ENCODE assay signal across 8 cellular contexts in the genomic region with DNA sequence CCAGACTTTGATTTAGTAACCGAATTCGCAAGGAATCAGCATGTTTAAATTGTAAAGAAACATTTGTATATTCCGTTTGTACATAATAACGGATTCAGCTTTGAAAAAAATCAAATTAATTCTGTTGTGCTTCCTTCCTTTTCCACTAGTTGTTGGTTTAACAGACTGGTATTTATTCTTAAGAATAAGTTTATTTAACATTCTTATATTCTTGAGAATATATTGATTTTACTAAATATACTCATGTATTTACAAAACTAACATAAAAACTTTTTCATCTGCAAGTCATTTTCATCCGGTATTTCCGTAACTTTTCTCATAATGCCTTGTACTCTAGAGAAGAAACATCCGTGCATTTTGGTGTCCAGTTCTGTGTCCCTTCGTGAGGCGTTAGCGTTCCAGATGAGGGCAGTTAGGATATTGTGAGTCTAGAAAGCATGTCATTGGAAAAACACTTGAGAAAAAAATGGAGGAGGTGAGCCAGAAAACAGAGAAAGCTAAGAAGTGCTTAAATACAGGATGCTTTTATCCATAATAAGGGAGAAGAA. TPM values are rescaled to one million over a fixed set of nuclear protein-coding genes. Genes with fewer than 3 reads are reported as not detected.
A peak's percentile ranks its signal among the peaks of the same experiment; 100 is the strongest.
DNase-seq lines count a peak whose midpoint lies in the region; ATAC-seq and TF ChIP-seq lines count a peak whose summit lies in the region.

No MANE protein-coding gene starts in this region.

- no peaks in the 10 kb centered on the region for H3K27me3 Mint-ChIP-seq in natural killer cell (ENCODE audit: low read depth in 2 of 2)

- H3K4me3 ChIP-seq in DND-41 (ENCODE audit: low read depth in 1 of 2, low read length in 2 of 2), result peak overlapping the region; percentile 93 to 96
- peak overlapping the region; percentile 60 to 97 (median 87) for H3K4me3 ChIP-seq in dorsolateral prefrontal cortex

- H3K9ac ChIP-seq in DND-41 (ENCODE audit: low read depth, low read length), result peak overlapping the region; percentile 91

- H3K9me3 Mint-ChIP-seq in natural killer cell, result no peaks in the 10 kb centered on the region

- no peaks in the 10 kb centered on the region for H3K9me3 ChIP-seq in DND-41 (ENCODE audit: insufficient read depth, low read length, severe bottlenecking)

- no peaks in the 10 kb centered on the region for H3K27me3 ChIP-seq in DND-41 (ENCODE audit: insufficient read depth, low read length, poor library complexity)
- H3K27me3 ChIP-seq in dorsolateral prefrontal cortex, result no peaks in the 10 kb centered on the region

- H3K27ac ChIP-seq in DND-41 (ENCODE audit: low read length) (peak overlapping the region; percentile 90), dorsolateral prefrontal cortex (peak overlapping the region in 54 of 59 donors; percentile 9 to 99 (median 95))

- TF ChIP-seq CTCF in DND-41 (IDR thresholded peaks at IDR 0.05; ENCODE audit: borderline replicate concordance, extremely low read depth, low read length, poor library complexity, severe bottlenecking), result no peak
- peak in 7 of 56 donors; percentile 5 to 36 (median 19) for TF ChIP-seq CTCF in dorsolateral prefrontal cortex (IDR thresholded peaks at IDR 0.05 in 54 of 56, conservative IDR thresholded peaks at IDR 0.05 in 2 of 56; ENCODE audit: low read depth in 1 of 56, partially characterized antibody in 56 of 56)
- no peak for TF ChIP-seq CTCF in natural killer cell (IDR thresholded peaks at IDR 0.05)

- peaks cover 66% of the 10 kb centered on the region for H3K79me2 ChIP-seq in DND-41 (ENCODE audit: insufficient read depth, low read length)

- H3K4me1 Mint-ChIP-seq in natural killer cell, result peaks cover 44 to 46% of the 10 kb centered on the region in 2 donors

- H3K36me3 Mint-ChIP-seq in natural killer cell, result no peaks in the 10 kb centered on the region

- intact Hi-C loops in dorsolateral prefrontal cortex (cut with DNase I), result loop anchor here in 1 of 2 donors (5.0 to 10.0 kb wide), 2 partner anchors 220 to 1172 kb away; no protein-coding TSS in a partner anchor
- intact Hi-C loops in natural killer cell (cut with micrococcal nuclease), result loop anchor here (1.0 to 10.0 kb wide), 2 partner anchors 222 to 522 kb away; partner anchors contain the start of gene GMDS

- H4K20me1 ChIP-seq in DND-41 (ENCODE audit: insufficient read depth, low read length), result peaks cover 56% of the 10 kb centered on the region

- ATAC-seq in DND-41 (ENCODE audit: insufficient read depth, low read depth), result no peak
- no peak for ATAC-seq in natural killer cell
- ATAC-seq in HG02571 (IDR thresholded peaks at IDR 0.05; ENCODE audit: unreplicated experiment), result no peak

- H3K36me3 ChIP-seq in DND-41 (ENCODE audit: insufficient read depth, low read length), result peaks cover 52% of the 10 kb centered on the region

- H3K27ac Mint-ChIP-seq in natural killer cell, result peak overlapping the region; percentile 45 to 98

- peak overlapping the region; percentile 88 for H3K4me3 Mint-ChIP-seq in natural killer cell

- DNase-seq in DND-41 (no peak), NCI-H2227 (lab: John Stamatoyannopoulos, UW; ENCODE audit: unreplicated experiment) (peak; percentile 29), dorsolateral prefrontal cortex (no peak), natural killer cell (no peak), DMS114 treated with DMSO at 0.1 percent for 48 hours (lab: John Stamatoyannopoulos, UW; ENCODE audit: unreplicated experiment) (no peak), SW480 (ENCODE audit: low spot score) (no peak), 8988T (no peak)

- peaks cover 52% of the 10 kb centered on the region for H3K4me1 ChIP-seq in DND-41 (ENCODE audit: insufficient read depth, low read length)

- H3K4me2 ChIP-seq in DND-41 (ENCODE audit: insufficient read depth, low read length), result peak overlapping the region; percentile 85

- H2AFZ ChIP-seq in DND-41 (ENCODE audit: low read depth, low read length), result no peak overlapping the region

RNA-seq across cellular contexts. Expression of gene WRNIP1, which starts 1.6 kb away (rescaled TPM):
- total RNA-seq in dorsolateral prefrontal cortex (10 to 100 TPM; 32.1 to 60.1 (median 47.7) TPM), natural killer cell (10 to 100 TPM; 27.9 to 34.8 (median 30.5) TPM)

RNA-seq across cellular contexts. Expression of gene MYLK4, which starts 16.1 kb away (rescaled TPM):
- total RNA-seq in dorsolateral prefrontal cortex (1 to 10 TPM in 119 of 120 experiments, under 1 TPM in 1; 0.46 to 3.4 (median 2.0) TPM), natural killer cell (1 to 10 TPM in 1 of 3 donors, under 1 TPM in 2; 0.45 to 1.1 (median 0.88) TPM)
